1 cellular context compared by ENCODE assay signal in the genomic region with DNA sequence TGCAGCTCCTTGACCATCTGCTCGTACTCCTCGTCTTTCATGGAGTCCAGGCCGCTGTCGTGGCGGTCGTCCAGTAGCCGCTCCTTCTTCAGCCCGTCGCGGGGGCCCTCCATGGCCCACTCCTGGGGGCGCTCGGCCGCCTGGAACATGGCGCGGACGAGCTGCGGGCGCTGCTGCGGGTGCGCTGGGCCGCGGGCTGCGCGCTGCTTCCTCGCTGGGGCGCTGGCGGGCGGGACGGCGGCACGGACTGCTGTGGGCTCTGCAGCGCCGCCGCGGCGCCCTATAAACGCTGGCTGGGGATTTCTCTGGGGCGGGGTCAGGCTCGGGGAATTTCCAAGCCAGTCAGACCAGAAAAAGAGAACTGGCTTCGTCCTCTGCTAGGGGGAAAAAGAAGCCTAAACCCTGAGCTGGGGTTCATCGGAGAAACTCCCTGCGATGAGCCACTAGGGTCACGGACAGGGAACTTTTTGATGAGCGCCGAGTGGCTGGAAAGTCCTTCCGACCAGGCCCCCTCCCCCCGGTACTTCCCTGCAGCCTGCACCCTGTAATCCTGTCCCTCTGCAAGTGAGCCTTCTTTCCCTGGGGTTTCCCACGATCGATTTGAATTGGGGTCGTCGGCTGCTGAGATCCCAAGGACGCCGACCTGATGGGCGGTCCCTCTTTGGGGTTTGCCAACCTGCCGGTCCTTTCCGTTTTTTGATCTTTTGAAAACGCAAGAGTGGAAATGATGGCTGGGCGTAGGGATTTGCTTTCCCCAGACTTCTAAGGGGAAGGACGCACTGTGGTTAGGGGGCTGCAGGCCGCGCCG.
A peak's percentile ranks its signal among the peaks of the same experiment; 100 is the strongest.
TF ChIP-seq lines count a peak whose summit lies in the region.

A gene with protein sequence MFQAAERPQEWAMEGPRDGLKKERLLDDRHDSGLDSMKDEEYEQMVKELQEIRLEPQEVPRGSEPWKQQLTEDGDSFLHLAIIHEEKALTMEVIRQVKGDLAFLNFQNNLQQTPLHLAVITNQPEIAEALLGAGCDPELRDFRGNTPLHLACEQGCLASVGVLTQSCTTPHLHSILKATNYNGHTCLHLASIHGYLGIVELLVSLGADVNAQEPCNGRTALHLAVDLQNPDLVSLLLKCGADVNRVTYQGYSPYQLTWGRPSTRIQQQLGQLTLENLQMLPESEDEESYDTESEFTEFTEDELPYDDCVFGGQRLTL (minus strand): TSS at position 254 of the 808 bp plus-strand sequence. CDS start 105 bp downstream, at position 149.

TF ChIP-seq in HepG2, 621 proteins besides CTCF, POLR2A, EP300 and RAD21 (continued from another document and continues in another):
- TF ChIP-seq, protein P1, sequence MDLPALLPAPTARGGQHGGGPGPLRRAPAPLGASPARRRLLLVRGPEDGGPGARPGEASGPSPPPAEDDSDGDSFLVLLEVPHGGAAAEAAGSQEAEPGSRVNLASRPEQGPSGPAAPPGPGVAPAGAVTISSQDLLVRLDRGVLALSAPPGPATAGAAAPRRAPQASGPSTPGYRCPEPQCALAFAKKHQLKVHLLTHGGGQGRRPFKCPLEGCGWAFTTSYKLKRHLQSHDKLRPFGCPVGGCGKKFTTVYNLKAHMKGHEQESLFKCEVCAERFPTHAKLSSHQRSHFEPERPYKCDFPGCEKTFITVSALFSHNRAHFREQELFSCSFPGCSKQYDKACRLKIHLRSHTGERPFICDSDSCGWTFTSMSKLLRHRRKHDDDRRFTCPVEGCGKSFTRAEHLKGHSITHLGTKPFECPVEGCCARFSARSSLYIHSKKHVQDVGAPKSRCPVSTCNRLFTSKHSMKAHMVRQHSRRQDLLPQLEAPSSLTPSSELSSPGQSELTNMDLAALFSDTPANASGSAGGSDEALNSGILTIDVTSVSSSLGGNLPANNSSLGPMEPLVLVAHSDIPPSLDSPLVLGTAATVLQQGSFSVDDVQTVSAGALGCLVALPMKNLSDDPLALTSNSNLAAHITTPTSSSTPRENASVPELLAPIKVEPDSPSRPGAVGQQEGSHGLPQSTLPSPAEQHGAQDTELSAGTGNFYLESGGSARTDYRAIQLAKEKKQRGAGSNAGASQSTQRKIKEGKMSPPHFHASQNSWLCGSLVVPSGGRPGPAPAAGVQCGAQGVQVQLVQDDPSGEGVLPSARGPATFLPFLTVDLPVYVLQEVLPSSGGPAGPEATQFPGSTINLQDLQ (CRISPR knock-in tag; IDR thresholded peaks at IDR 0.05) = no peak
- TF ChIP-seq SETDB1 (CRISPR knock-in tag; IDR thresholded peaks at IDR 0.05; ENCODE audit: borderline replicate concordance) (no peak), ZNF24 (IDR thresholded peaks at IDR 0.05) (peak; percentile 63; the same call in 1 of the 2 replicates), CREM (IDR thresholded peaks at IDR 0.05) (peak; percentile 79; the same call in 1 of the 2 replicates), CREM (CRISPR knock-in tag; IDR thresholded peaks at IDR 0.05) (0 out of 2 replicates have a peak, but pooled peaks have one; percentile 2), ZNF501 (CRISPR knock-in tag; IDR thresholded peaks at IDR 0.05) (peak; percentile 96), ZFP1 (CRISPR knock-in tag; IDR thresholded peaks at IDR 0.05) (peak; percentile 54; the same call in 1 of the 2 replicates), ZNF335 (CRISPR knock-in tag; IDR thresholded peaks at IDR 0.05) (peak; percentile 86; the same call in 1 of the 2 replicates), ZMYM3 (CRISPR knock-in tag; IDR thresholded peaks at IDR 0.05) (peak; percentile 75), ZEB1 (IDR thresholded peaks at IDR 0.05; ENCODE audit: insufficient replicate concordance, low read depth) (no peak), ZNF337 (CRISPR knock-in tag; IDR thresholded peaks at IDR 0.05; ENCODE audit: borderline replicate concordance, low read depth) (no peak), CAMTA2 (CRISPR knock-in tag; IDR thresholded peaks at IDR 0.05; ENCODE audit: borderline replicate concordance) (peak; percentile 72; the same call in 1 of the 2 replicates), ISL2 (CRISPR knock-in tag; IDR thresholded peaks at IDR 0.05) (peak; percentile 82), ZNF552 (CRISPR knock-in tag; IDR thresholded peaks at IDR 0.05; ENCODE audit: borderline replicate concordance) (no peak; the same call in none of the 2 replicates), ELF3 (CRISPR knock-in tag; IDR thresholded peaks at IDR 0.05) (peak; percentile 65), FOSL2 (CRISPR knock-in tag; IDR thresholded peaks at IDR 0.05) (peak; percentile 53; the same call in 1 of the 2 replicates), LCORL (IDR thresholded peaks at IDR 0.05) (no peak), LCORL (CRISPR knock-in tag; IDR thresholded peaks at IDR 0.05) (peak; percentile 95; the same call in 1 of the 2 replicates), NFKBIZ (CRISPR knock-in tag; IDR thresholded peaks at IDR 0.05) (peak; percentile 81; the same call in 1 of the 2 replicates), HNF4G (IDR thresholded peaks at IDR 0.05; ENCODE audit: borderline replicate concordance, low read depth, low read length) (peak; percentile 77), HNF4G (CRISPR knock-in tag; IDR thresholded peaks at IDR 0.05; ENCODE audit: borderline replicate concordance, low read depth) (no peak; the same call in none of the 2 replicates), RBAK (CRISPR knock-in tag; IDR thresholded peaks at IDR 0.05) (0 out of 2 replicates have a peak, but pooled peaks have one; percentile 50), FOXO1 (CRISPR knock-in tag; IDR thresholded peaks at IDR 0.05) (peak; percentile 42), SAP130 (CRISPR knock-in tag; IDR thresholded peaks at IDR 0.05; ENCODE audit: low read depth) (peak; percentile 83), TP53 (CRISPR knock-in tag; conservative IDR thresholded peaks at IDR 0.05) (peak; percentile 51; the same call in 1 of the 2 replicates)
- TF ChIP-seq, protein P2, sequence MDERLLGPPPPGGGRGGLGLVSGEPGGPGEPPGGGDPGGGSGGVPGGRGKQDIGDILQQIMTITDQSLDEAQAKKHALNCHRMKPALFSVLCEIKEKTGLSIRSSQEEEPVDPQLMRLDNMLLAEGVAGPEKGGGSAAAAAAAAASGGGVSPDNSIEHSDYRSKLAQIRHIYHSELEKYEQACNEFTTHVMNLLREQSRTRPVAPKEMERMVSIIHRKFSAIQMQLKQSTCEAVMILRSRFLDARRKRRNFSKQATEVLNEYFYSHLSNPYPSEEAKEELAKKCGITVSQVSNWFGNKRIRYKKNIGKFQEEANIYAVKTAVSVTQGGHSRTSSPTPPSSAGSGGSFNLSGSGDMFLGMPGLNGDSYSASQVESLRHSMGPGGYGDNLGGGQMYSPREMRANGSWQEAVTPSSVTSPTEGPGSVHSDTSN (CRISPR knock-in tag; IDR thresholded peaks at IDR 0.05) = no peak
- TF ChIP-seq, protein P3, sequence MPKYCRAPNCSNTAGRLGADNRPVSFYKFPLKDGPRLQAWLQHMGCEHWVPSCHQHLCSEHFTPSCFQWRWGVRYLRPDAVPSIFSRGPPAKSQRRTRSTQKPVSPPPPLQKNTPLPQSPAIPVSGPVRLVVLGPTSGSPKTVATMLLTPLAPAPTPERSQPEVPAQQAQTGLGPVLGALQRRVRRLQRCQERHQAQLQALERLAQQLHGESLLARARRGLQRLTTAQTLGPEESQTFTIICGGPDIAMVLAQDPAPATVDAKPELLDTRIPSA (CRISPR knock-in tag; IDR thresholded peaks at IDR 0.05; ENCODE audit: borderline replicate concordance) = peak; percentile 81; the same call in 1 of the 2 replicates
- TF ChIP-seq, protein P4, sequence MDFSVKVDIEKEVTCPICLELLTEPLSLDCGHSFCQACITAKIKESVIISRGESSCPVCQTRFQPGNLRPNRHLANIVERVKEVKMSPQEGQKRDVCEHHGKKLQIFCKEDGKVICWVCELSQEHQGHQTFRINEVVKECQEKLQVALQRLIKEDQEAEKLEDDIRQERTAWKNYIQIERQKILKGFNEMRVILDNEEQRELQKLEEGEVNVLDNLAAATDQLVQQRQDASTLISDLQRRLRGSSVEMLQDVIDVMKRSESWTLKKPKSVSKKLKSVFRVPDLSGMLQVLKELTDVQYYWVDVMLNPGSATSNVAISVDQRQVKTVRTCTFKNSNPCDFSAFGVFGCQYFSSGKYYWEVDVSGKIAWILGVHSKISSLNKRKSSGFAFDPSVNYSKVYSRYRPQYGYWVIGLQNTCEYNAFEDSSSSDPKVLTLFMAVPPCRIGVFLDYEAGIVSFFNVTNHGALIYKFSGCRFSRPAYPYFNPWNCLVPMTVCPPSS (IDR thresholded peaks at IDR 0.05) = no peak
- TF ChIP-seq, protein P5, sequence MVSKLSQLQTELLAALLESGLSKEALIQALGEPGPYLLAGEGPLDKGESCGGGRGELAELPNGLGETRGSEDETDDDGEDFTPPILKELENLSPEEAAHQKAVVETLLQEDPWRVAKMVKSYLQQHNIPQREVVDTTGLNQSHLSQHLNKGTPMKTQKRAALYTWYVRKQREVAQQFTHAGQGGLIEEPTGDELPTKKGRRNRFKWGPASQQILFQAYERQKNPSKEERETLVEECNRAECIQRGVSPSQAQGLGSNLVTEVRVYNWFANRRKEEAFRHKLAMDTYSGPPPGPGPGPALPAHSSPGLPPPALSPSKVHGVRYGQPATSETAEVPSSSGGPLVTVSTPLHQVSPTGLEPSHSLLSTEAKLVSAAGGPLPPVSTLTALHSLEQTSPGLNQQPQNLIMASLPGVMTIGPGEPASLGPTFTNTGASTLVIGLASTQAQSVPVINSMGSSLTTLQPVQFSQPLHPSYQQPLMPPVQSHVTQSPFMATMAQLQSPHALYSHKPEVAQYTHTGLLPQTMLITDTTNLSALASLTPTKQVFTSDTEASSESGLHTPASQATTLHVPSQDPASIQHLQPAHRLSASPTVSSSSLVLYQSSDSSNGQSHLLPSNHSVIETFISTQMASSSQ (IDR thresholded peaks at IDR 0.05; ENCODE audit: low read depth) = no peak; the same call in none of the 2 replicates
- TF ChIP-seq, protein P5 (CRISPR knock-in tag; IDR thresholded peaks at IDR 0.05; ENCODE audit: borderline replicate concordance) = peak; percentile 34
- TF ChIP-seq, protein P6, sequence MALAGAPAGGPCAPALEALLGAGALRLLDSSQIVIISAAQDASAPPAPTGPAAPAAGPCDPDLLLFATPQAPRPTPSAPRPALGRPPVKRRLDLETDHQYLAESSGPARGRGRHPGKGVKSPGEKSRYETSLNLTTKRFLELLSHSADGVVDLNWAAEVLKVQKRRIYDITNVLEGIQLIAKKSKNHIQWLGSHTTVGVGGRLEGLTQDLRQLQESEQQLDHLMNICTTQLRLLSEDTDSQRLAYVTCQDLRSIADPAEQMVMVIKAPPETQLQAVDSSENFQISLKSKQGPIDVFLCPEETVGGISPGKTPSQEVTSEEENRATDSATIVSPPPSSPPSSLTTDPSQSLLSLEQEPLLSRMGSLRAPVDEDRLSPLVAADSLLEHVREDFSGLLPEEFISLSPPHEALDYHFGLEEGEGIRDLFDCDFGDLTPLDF (CRISPR knock-in tag; IDR thresholded peaks at IDR 0.05) = peak; percentile 67
- TF ChIP-seq, protein P7, sequence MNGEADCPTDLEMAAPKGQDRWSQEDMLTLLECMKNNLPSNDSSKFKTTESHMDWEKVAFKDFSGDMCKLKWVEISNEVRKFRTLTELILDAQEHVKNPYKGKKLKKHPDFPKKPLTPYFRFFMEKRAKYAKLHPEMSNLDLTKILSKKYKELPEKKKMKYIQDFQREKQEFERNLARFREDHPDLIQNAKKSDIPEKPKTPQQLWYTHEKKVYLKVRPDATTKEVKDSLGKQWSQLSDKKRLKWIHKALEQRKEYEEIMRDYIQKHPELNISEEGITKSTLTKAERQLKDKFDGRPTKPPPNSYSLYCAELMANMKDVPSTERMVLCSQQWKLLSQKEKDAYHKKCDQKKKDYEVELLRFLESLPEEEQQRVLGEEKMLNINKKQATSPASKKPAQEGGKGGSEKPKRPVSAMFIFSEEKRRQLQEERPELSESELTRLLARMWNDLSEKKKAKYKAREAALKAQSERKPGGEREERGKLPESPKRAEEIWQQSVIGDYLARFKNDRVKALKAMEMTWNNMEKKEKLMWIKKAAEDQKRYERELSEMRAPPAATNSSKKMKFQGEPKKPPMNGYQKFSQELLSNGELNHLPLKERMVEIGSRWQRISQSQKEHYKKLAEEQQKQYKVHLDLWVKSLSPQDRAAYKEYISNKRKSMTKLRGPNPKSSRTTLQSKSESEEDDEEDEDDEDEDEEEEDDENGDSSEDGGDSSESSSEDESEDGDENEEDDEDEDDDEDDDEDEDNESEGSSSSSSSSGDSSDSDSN (CRISPR knock-in tag; IDR thresholded peaks at IDR 0.05) = peak; percentile 97
- TF ChIP-seq, protein P8, sequence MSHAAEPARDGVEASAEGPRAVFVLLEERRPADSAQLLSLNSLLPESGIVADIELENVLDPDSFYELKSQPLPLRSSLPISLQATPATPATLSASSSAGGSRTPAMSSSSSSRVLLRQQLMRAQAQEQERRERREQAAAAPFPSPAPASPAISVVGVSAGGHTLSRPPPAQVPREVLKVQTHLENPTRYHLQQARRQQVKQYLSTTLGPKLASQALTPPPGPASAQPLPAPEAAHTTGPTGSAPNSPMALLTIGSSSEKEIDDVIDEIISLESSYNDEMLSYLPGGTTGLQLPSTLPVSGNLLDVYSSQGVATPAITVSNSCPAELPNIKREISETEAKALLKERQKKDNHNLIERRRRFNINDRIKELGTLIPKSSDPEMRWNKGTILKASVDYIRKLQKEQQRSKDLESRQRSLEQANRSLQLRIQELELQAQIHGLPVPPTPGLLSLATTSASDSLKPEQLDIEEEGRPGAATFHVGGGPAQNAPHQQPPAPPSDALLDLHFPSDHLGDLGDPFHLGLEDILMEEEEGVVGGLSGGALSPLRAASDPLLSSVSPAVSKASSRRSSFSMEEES (CRISPR knock-in tag; IDR thresholded peaks at IDR 0.05) = no peak; the same call in none of the 2 replicates
